Comparison of ENCODE assay signal across 31 cellular contexts in genomic region chr2:16222326-16222725, GRCh38.
"Had no signal": no experiment of that assay in that cellular context is flagged by ENCODE, and none has a peak within 500 bp of the region (broad histone marks: within the 10 kb centered on the region; RNA-seq: fewer than 3 reads in every experiment).

No MANE protein-coding gene starts in this region.

- H3K9me3 ChIP-seq: adrenal gland, body of pancreas, esophagus squamous epithelium, gastroesophageal sphincter, heart right ventricle had no signal

- DNase-seq: activated B cell treated with CpG ODN at 0.5 μM for 24 hours; activated CD4-positive, alpha-beta T cell treated with anti-CD3 and anti-CD28 coated beads for 48 hours; activated CD4-positive, alpha-beta T cell treated with anti-CD3 and anti-CD28 coated beads, Interleukin-2, amount 50 U/mL, for 1 hour; activated CD4-positive, alpha-beta T cell treated with anti-CD3 and anti-CD28 coated beads, Interleukin-2, amount 50 U/mL, for 48 hours; activated CD8-positive, alpha-beta memory T cell treated with anti-CD3 and anti-CD28 coated beads for 24 hours; activated CD8-positive, alpha-beta T cell treated with anti-CD3 and anti-CD28 coated beads for 36 hours; activated effector memory CD4-positive, alpha-beta T cell treated with Interleukin-2 at 50 U/mL for 16 hours; activated naive CD4-positive, alpha-beta T cell treated with anti-CD3 and anti-CD28 coated beads for 36 hours; activated naive CD8-positive, alpha-beta T cell treated with anti-CD3 and anti-CD28 coated beads for 36 hours; activated naive CD8-positive, alpha-beta T cell treated with anti-CD3 and anti-CD28 coated beads, Interleukin-2, amount 50 U/mL, for 24 hours; activated T-cell treated with anti-CD3 and anti-CD28 coated beads, Interleukin-2, amount 50 U/mL, for 4 hours; adrenal gland; amygdala; aorta; body of pancreas; caudate nucleus; cortex of kidney; dermis blood vessel endothelial cell; effector CD4-positive, alpha-beta T cell; effector memory CD8-positive, alpha-beta T cell; esophagus squamous epithelium; foreskin melanocyte; heart right ventricle; T-helper 17 cell; T1000; WERI-Rb-1 had no signal

- H3K27me3 ChIP-seq: adrenal gland, body of pancreas had no signal

- H3K4me3 ChIP-seq: adrenal gland, body of pancreas, esophagus squamous epithelium, gastroesophageal sphincter, heart right ventricle had no signal

- H3K36me3 Mint-ChIP-seq: activated naive CD4-positive, alpha-beta T cell treated with anti-CD3 and anti-CD28 coated beads, Interleukin-2, amount 50 U/mL, for 24 hours; activated naive CD8-positive, alpha-beta T cell treated with anti-CD3 and anti-CD28 coated beads for 36 hours had no signal

- H3K27me3 Mint-ChIP-seq: activated CD8-positive, alpha-beta T cell treated with anti-CD3 and anti-CD28 coated beads for 36 hours; activated naive CD4-positive, alpha-beta T cell treated with anti-CD3 and anti-CD28 coated beads, Interleukin-2, amount 50 U/mL, for 24 hours; effector memory CD8-positive, alpha-beta T cell; T-helper 17 cell had no signal

- H3K4me1 ChIP-seq: adrenal gland, body of pancreas, heart right ventricle had no signal

- H3K9me3 Mint-ChIP-seq: activated B cell treated with CpG ODN at 0.5 μM for 24 hours; activated CD8-positive, alpha-beta T cell treated with anti-CD3 and anti-CD28 coated beads for 36 hours; activated naive CD4-positive, alpha-beta T cell treated with anti-CD3 and anti-CD28 coated beads for 36 hours; activated naive CD4-positive, alpha-beta T cell treated with anti-CD3 and anti-CD28 coated beads, Interleukin-2, amount 50 U/mL, for 24 hours; activated naive CD8-positive, alpha-beta T cell treated with anti-CD3 and anti-CD28 coated beads for 36 hours; activated naive CD8-positive, alpha-beta T cell treated with anti-CD3 and anti-CD28 coated beads, Interleukin-2, amount 50 U/mL, for 24 hours; activated T-cell treated with anti-CD3 and anti-CD28 coated beads, Interleukin-2, amount 50 U/mL, for 4 hours; T-helper 2 cell treated with Interferon-gamma antibody and Interleukin-4, amounts not matched to agents 5 μg/mL and 100 μg/mL, for 36 hours had no signal

- H3K4me1 Mint-ChIP-seq: activated B cell treated with CpG ODN at 0.5 μM for 24 hours; activated naive CD4-positive, alpha-beta T cell treated with anti-CD3 and anti-CD28 coated beads, Interleukin-2, amount 50 U/mL, for 24 hours; activated naive CD8-positive, alpha-beta T cell treated with anti-CD3 and anti-CD28 coated beads for 36 hours; activated naive CD8-positive, alpha-beta T cell treated with anti-CD3 and anti-CD28 coated beads, Interleukin-2, amount 50 U/mL, for 24 hours; T-helper 17 cell had no signal

- H3K27ac ChIP-seq: adrenal gland, body of pancreas, epithelial cell of prostate, esophagus squamous epithelium, gastroesophageal sphincter, heart right ventricle, WERI-Rb-1 had no signal

- H3K4me3 Mint-ChIP-seq: activated B cell treated with CpG ODN at 0.5 μM for 24 hours; activated CD8-positive, alpha-beta T cell treated with anti-CD3 and anti-CD28 coated beads for 36 hours; activated naive CD4-positive, alpha-beta T cell treated with anti-CD3 and anti-CD28 coated beads for 36 hours; activated naive CD4-positive, alpha-beta T cell treated with anti-CD3 and anti-CD28 coated beads, Interleukin-2, amount 50 U/mL, for 24 hours; activated naive CD8-positive, alpha-beta T cell treated with anti-CD3 and anti-CD28 coated beads for 36 hours; activated naive CD8-positive, alpha-beta T cell treated with anti-CD3 and anti-CD28 coated beads, Interleukin-2, amount 50 U/mL, for 24 hours; activated T-cell treated with anti-CD3 and anti-CD28 coated beads, Interleukin-2, amount 50 U/mL, for 4 hours; activated T-helper 17 cell treated with anti-CD3 and anti-CD28 coated beads, Interleukin-2, amount 50 U/mL, for 72 hours; effector memory CD8-positive, alpha-beta T cell; T-helper 17 cell; T-helper 2 cell treated with Interferon-gamma antibody and Interleukin-4, amounts not matched to agents 5 μg/mL and 100 μg/mL, for 36 hours had no signal

- H3K36me3 ChIP-seq: adrenal gland, esophagus squamous epithelium, gastroesophageal sphincter, heart right ventricle, WERI-Rb-1 had no signal

- H3K27ac Mint-ChIP-seq: activated B cell treated with CpG ODN at 0.5 μM for 24 hours; activated CD8-positive, alpha-beta T cell treated with anti-CD3 and anti-CD28 coated beads for 36 hours; activated naive CD4-positive, alpha-beta T cell treated with anti-CD3 and anti-CD28 coated beads for 36 hours; activated naive CD4-positive, alpha-beta T cell treated with anti-CD3 and anti-CD28 coated beads, Interleukin-2, amount 50 U/mL, for 24 hours; activated naive CD8-positive, alpha-beta T cell treated with anti-CD3 and anti-CD28 coated beads for 36 hours; activated naive CD8-positive, alpha-beta T cell treated with anti-CD3 and anti-CD28 coated beads, Interleukin-2, amount 50 U/mL, for 24 hours; activated T-helper 17 cell treated with anti-CD3 and anti-CD28 coated beads, Interleukin-2, amount 50 U/mL, for 72 hours; effector memory CD8-positive, alpha-beta T cell; T-helper 17 cell; T-helper 2 cell treated with Interferon-gamma antibody and Interleukin-4, amounts not matched to agents 5 μg/mL and 100 μg/mL, for 36 hours had no signal
